ENCODE assay signal across 1 cellular context in genomic region chr5:172694061-172694460, GRCh38.
TF ChIP-seq lines count a peak whose summit lies in the region.

No MANE protein-coding gene starts in this region.

TF ChIP-seq in H1, 55 proteins besides CTCF, POLR2A, EP300 and RAD21:
- TF ChIP-seq SAP30 (IDR thresholded peaks at IDR 0.05; ENCODE audit: insufficient read depth, insufficient replicate concordance, low read length) (no peak), CHD1 (IDR thresholded peaks at IDR 0.05; ENCODE audit: low read depth, low read length) (no peak), CEBPB (IDR thresholded peaks at IDR 0.05; ENCODE audit: low read depth, low read length) (no peak), SUZ12 (IDR thresholded peaks at IDR 0.05; ENCODE audit: low read length) (no peak), EZH2 (IDR thresholded peaks at IDR 0.05; ENCODE audit: low read depth, low read length, severe bottlenecking) (no peak), NRF1 (IDR thresholded peaks at IDR 0.05; ENCODE audit: low read depth, low read length) (no peak), CTBP2 (IDR thresholded peaks at IDR 0.05; ENCODE audit: borderline replicate concordance, insufficient read depth, insufficient read length, low read length) (no peak), CHD2 (IDR thresholded peaks at IDR 0.05; ENCODE audit: low read length) (no peak), SP4 (IDR thresholded peaks at IDR 0.05; ENCODE audit: low read length) (no peak), EGR1 (IDR thresholded peaks at IDR 0.05; ENCODE audit: borderline replicate concordance, low read depth, low read length) (no peak)
- TF ChIP-seq, protein P1, sequence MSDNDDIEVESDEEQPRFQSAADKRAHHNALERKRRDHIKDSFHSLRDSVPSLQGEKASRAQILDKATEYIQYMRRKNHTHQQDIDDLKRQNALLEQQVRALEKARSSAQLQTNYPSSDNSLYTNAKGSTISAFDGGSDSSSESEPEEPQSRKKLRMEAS (IDR thresholded peaks at IDR 0.05), result no peak
